ENCODE assay signal across 9 cellular contexts in genomic region chr20:41329435-41330342, GRCh38. TPM values are rescaled to one million over a fixed set of nuclear protein-coding genes. Genes with fewer than 3 reads are reported as not detected.
DNase-seq lines count a peak whose midpoint lies in the region; ATAC-seq and TF ChIP-seq lines count a peak whose summit lies in the region.
"Had no signal": no experiment of that assay in that cellular context is flagged by ENCODE, and none has a peak within 500 bp of the region (broad histone marks: within the 10 kb centered on the region; RNA-seq: fewer than 3 reads in every experiment).

No MANE protein-coding gene starts in this region.

- peaks cover 15% of the 10 kb centered on the region for H3K4me1 Mint-ChIP-seq in activated naive CD8-positive, alpha-beta T cell treated with anti-CD3 and anti-CD28 coated beads for 36 hours

- no peaks in the 10 kb centered on the region for H4K20me1 ChIP-seq in DND-41 (ENCODE audit: insufficient read depth, low read length)

- ATAC-seq in DND-41 (ENCODE audit: insufficient read depth, low read depth) = peak; percentile 94
- ATAC-seq in HG02759 (IDR thresholded peaks at IDR 0.05; ENCODE audit: unreplicated experiment) = peak; percentile 85

- no peaks in the 10 kb centered on the region for H3K9me3 Mint-ChIP-seq in activated naive CD8-positive, alpha-beta T cell treated with anti-CD3 and anti-CD28 coated beads for 36 hours
- H3K9me3 Mint-ChIP-seq: IgD-negative memory B cell had no signal

- CTCF ChIA-PET in HEK293T (lab: Yijun Ruan, JAX) = interaction anchor here (0.6 to 1.4 kb wide), 2 partner anchors 36 to 157 kb away, joined by 5 to 7 read pairs; no protein-coding TSS in a partner anchor

- peak; percentile 55 for DNase-seq in DND-41
- DNase-seq in SK-MEL-5 (ENCODE audit: low read depth, low spot score) = peak; percentile 57
- DNase-seq in activated naive CD8-positive, alpha-beta T cell treated with anti-CD3 and anti-CD28 coated beads for 36 hours = peak; percentile 65
- DNase-seq in right atrium auricular region (ENCODE audit: low spot score) = peak; percentile 93
- DNase-seq in smooth muscle cell of the brain vasculature (ENCODE audit: low read depth, low spot score) = peak; percentile 55
- no peak for DNase-seq in HEK293T (ENCODE audit: extremely low spot score)
- DNase-seq in HUDEP-2 (lab: John Stamatoyannopoulos, UW; ENCODE audit: unreplicated experiment in 76 of 76) = no peak

- H3K27ac Mint-ChIP-seq in activated naive CD8-positive, alpha-beta T cell treated with anti-CD3 and anti-CD28 coated beads for 36 hours = peak overlapping the region; percentile 30
- H3K27ac Mint-ChIP-seq: IgD-negative memory B cell had no signal

- no peaks in the 10 kb centered on the region for H3K4me1 ChIP-seq in DND-41 (ENCODE audit: insufficient read depth, low read length)
- peaks cover 0 to 14% of the 10 kb centered on the region in 2 donors for H3K4me1 ChIP-seq in right atrium auricular region

- H3K36me3 Mint-ChIP-seq in activated naive CD8-positive, alpha-beta T cell treated with anti-CD3 and anti-CD28 coated beads for 36 hours = no peaks in the 10 kb centered on the region
- H3K36me3 Mint-ChIP-seq: IgD-negative memory B cell had no signal

- H3K4me3 ChIP-seq in DND-41 (ENCODE audit: low read depth in 1 of 2, low read length in 2 of 2) (no peak overlapping the region), right atrium auricular region (no peak overlapping the region)

- no peak overlapping the region for H3K4me2 ChIP-seq in DND-41 (ENCODE audit: insufficient read depth, low read length)

- POLR2A ChIA-PET in HEK293T (lab: Yijun Ruan, JAX) = interaction anchor here (1.1 to 1.2 kb wide), 2 partner anchors 12 to 157 kb away, joined by 3 to 8 read pairs; partner anchors contain the start of gene ZHX3

- H3K27me3 ChIP-seq in DND-41 (ENCODE audit: insufficient read depth, low read length, poor library complexity) (no peaks in the 10 kb centered on the region), right atrium auricular region (no peaks in the 10 kb centered on the region)

- H3K9me3 ChIP-seq in DND-41 (ENCODE audit: insufficient read depth, low read length, severe bottlenecking) (no peaks in the 10 kb centered on the region), right atrium auricular region (no peaks in the 10 kb centered on the region)

- no peaks in the 10 kb centered on the region for H3K27me3 Mint-ChIP-seq in activated naive CD8-positive, alpha-beta T cell treated with anti-CD3 and anti-CD28 coated beads for 36 hours
- H3K27me3 Mint-ChIP-seq: IgD-negative memory B cell had no signal

- in situ Hi-C loops in SK-MEL-5 (cut with HindIII; ENCODE audit: low pct_unique_long_range_greater_than_20kb, low sequenced_read_pairs) = no loop called here

- H3K4me3 Mint-ChIP-seq in activated naive CD8-positive, alpha-beta T cell treated with anti-CD3 and anti-CD28 coated beads for 36 hours = no peak overlapping the region
- H3K4me3 Mint-ChIP-seq: IgD-negative memory B cell had no signal

- TF ChIP-seq CTCF in DND-41 (IDR thresholded peaks at IDR 0.05; ENCODE audit: borderline replicate concordance, extremely low read depth, low read length, poor library complexity, severe bottlenecking) = no peak
- TF ChIP-seq CTCF in right atrium auricular region (IDR thresholded peaks at IDR 0.05) = no peak

- H3K36me3 ChIP-seq in DND-41 (ENCODE audit: insufficient read depth, low read length) = no peaks in the 10 kb centered on the region
- no peaks in the 10 kb centered on the region for H3K36me3 ChIP-seq in right atrium auricular region

- no peak overlapping the region for H2AFZ ChIP-seq in DND-41 (ENCODE audit: low read depth, low read length)

- H3K9ac ChIP-seq in DND-41 (ENCODE audit: low read depth, low read length) = no peak overlapping the region

- no peaks in the 10 kb centered on the region for H3K79me2 ChIP-seq in DND-41 (ENCODE audit: insufficient read depth, low read length)

- H3K27ac ChIP-seq in DND-41 (ENCODE audit: low read length) (no peak overlapping the region), right atrium auricular region (peak overlapping the region; percentile 68 to 89)

TF ChIP-seq in HEK293T, 16 proteins besides CTCF, POLR2A, EP300 and RAD21:
- TF ChIP-seq ELF4 (IDR thresholded peaks at IDR 0.05) (no peak), TARDBP (IDR thresholded peaks at IDR 0.05) (no peak), LEF1 (IDR thresholded peaks at IDR 0.05; ENCODE audit: borderline replicate concordance) (no peak), FOXK2 (IDR thresholded peaks at IDR 0.05) (no peak), NFRKB (IDR thresholded peaks at IDR 0.05) (no peak), CTBP1 (IDR thresholded peaks at IDR 0.05; ENCODE audit: borderline replicate concordance) (no peak)

RNA-seq across cellular contexts. Expression of gene LPIN3, which starts 10.9 kb away (rescaled TPM):
- total RNA-seq in SK-MEL-5 (2014; rRNA removed; shearing (Covaris generic)) = 6.2 and 8.9 TPM in 2 replicates
- polyA plus RNA-seq in SK-MEL-5 (2015; cell fraction: cytosol; rRNA removed) = 8.9 and 13.6 TPM in 2 replicates
- 216 and 287 TPM in 2 replicates for polyA plus RNA-seq in SK-MEL-5 (2015; cell fraction: nucleus; rRNA removed)
- total RNA-seq in activated naive CD8-positive, alpha-beta T cell treated with anti-CD3 and anti-CD28 coated beads for 36 hours = 1 to 10 TPM; 1.4 to 1.8 TPM
- total RNA-seq in right atrium auricular region = 10 to 100 TPM in 1 of 2 donors, 1 to 10 TPM in 1; 9.7 to 13.7 TPM
- polyA plus RNA-seq: IgD-negative memory B cell had no signal

RNA-seq across cellular contexts. Expression of gene ZHX3, which starts 12.2 kb away (rescaled TPM):
- 7.3 and 10.6 TPM in 2 replicates for total RNA-seq in SK-MEL-5 (2014; rRNA removed; shearing (Covaris generic))
- polyA plus RNA-seq in SK-MEL-5 (2015; cell fraction: cytosol; rRNA removed) = 9.2 and 11.6 TPM in 2 replicates
- 8.5 and 21.7 TPM in 2 replicates for polyA plus RNA-seq in SK-MEL-5 (2015; cell fraction: nucleus; rRNA removed)
- 10 to 100 TPM; 15.5 to 17.6 TPM for total RNA-seq in activated naive CD8-positive, alpha-beta T cell treated with anti-CD3 and anti-CD28 coated beads for 36 hours
- 10 to 100 TPM; 23.8 to 25.7 TPM for total RNA-seq in right atrium auricular region

RNA-seq across cellular contexts. Expression of gene EMILIN3, which starts 36.9 kb away (rescaled TPM):
- total RNA-seq in SK-MEL-5 (2014; rRNA removed; shearing (Covaris generic)) = 0.16 and 0.24 TPM in 2 replicates
- polyA plus RNA-seq in SK-MEL-5 (2015; cell fraction: cytosol; rRNA removed) = 0.09 and 0.10 TPM in 2 replicates
- polyA plus RNA-seq in SK-MEL-5 (2015; cell fraction: nucleus; rRNA removed) = not detected in 2 replicates
- not detected for total RNA-seq in activated naive CD8-positive, alpha-beta T cell treated with anti-CD3 and anti-CD28 coated beads for 36 hours
- total RNA-seq in right atrium auricular region = 1 to 10 TPM; 1.8 to 4.9 TPM
- polyA plus RNA-seq: IgD-negative memory B cell had no signal

Comparison
In these comparisons a context has a peak if more than half of its experiments do, and no peak if none do; other contexts are left out.
1. DNase-seq: peak in DND-41 (single experiment), SK-MEL-5 (single experiment), activated naive CD8-positive, alpha-beta T cell treated with anti-CD3 and anti-CD28 coated beads for 36 hours (single experiment), right atrium auricular region (single experiment) and smooth muscle cell of the brain vasculature (single experiment); none in HEK293T (single experiment) and HUDEP-2 (0 of 76).